In genomic region chr2:68757081-68757480, GRCh38 we compare ENCODE assay signal across 11 cellular contexts.
"Had no signal": no experiment of that assay in that cellular context is flagged by ENCODE, and none has a peak within 500 bp of the region (broad histone marks: within the 10 kb centered on the region; RNA-seq: fewer than 3 reads in every experiment).

No MANE protein-coding gene starts in this region.

- H3K4me3 ChIP-seq: gastroesophageal sphincter, thyroid gland had no signal

- DNase-seq: activated CD4-positive, alpha-beta T cell treated with anti-CD3 and anti-CD28 coated beads for 1 hour; activated effector memory CD4-positive, alpha-beta T cell treated with anti-CD3 and anti-CD28 coated beads, Interleukin-2, amount 50 U/mL, for 16 hours; stimulated activated CD4-positive, alpha-beta T cell treated with anti-CD3 and anti-CD28 coated beads, Interleukin-12 subunit alpha, Interleukin-12 subunit beta, amount 100 ng/mL, for 4 hours; stimulated activated CD4-positive, alpha-beta T cell treated with anti-CD3 and anti-CD28 coated beads, Interleukin-2, amount 100 ng/mL, for 24 hours; SW 1271; T1000; thyroid gland had no signal

- H3K36me3 ChIP-seq: gastroesophageal sphincter, neutrophil, thyroid gland had no signal

- H3K9me3 ChIP-seq: gastroesophageal sphincter, neutrophil, thyroid gland had no signal

- H3K27ac ChIP-seq: gastroesophageal sphincter, neutrophil, thyroid gland, VCaP had no signal

- ATAC-seq: gastroesophageal sphincter, left lobe of liver had no signal
